In the genomic region with DNA sequence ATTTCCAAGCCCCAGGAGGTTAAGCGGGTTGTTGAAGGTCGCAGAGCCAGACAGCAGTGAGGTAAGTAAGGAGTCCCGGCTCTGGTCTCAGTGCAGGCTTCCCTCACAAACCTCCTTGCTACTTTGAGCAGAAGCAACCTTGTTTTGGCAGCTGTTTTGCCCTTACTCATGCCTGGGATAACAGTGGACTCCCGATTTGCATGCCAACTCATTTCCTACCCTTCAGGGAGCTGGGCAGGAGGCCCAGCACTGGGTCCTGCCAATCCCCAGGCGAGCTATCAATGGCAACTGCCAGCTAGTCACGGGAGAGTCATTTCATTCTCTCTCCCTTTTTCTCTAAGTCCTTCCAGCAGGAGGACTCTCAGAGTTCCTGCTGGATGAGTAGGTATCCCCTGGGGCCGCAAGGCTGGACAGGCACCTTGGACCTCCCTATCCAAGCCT, we compare ENCODE assay signal across 10 cellular contexts.
A peak's percentile ranks its signal among the peaks of the same experiment; 100 is the strongest.
DNase-seq lines count a peak whose midpoint lies in the region; TF ChIP-seq lines count a peak whose summit lies in the region.
"Had no signal": no experiment of that assay in that cellular context is flagged by ENCODE, and none has a peak within 500 bp of the region (broad histone marks: within the 10 kb centered on the region; RNA-seq: fewer than 3 reads in every experiment).

No MANE protein-coding gene starts in this region.

- no peak overlapping the region for H3K27ac Mint-ChIP-seq in CD4-positive, alpha-beta memory T cell
- H3K27ac Mint-ChIP-seq: activated T-helper 2 cell treated with anti-CD3 and anti-CD28 coated beads, Interferon-gamma antibody, Interleukin-2, Interleukin-4, amounts not matched to agents 10 μg/mL and 5 μg/mL and 100 μg/mL, durations not matched to agents 14 hours and 24 hours and 36 hours had no signal

- H3K9me3 ChIP-seq in SK-N-SH: no peaks in the 10 kb centered on the region
- H3K9me3 ChIP-seq in prostate gland: no peaks in the 10 kb centered on the region
- H3K9me3 ChIP-seq in CD4-positive, alpha-beta memory T cell (ENCODE audit: control insufficient read depth in 1 of 2, low read length in 2 of 2): no peaks in the 10 kb centered on the region

- CTCF ChIA-PET in SK-N-SH (lab: Yijun Ruan, JAX): interaction anchor here (1.1 to 6.5 kb wide), 3 partner anchors 30 to 147 kb away, joined by 3 to 44 read pairs (median 8); no protein-coding TSS in a partner anchor
- CTCF ChIA-PET in CD4-positive, alpha-beta memory T cell (lab: Charles Lee; ENCODE audit: partially characterized antibody): interaction anchor here (1.1 to 1.8 kb wide), 2 partner anchors 71 to 148 kb away, joined by 3 to 4 read pairs; no protein-coding TSS in a partner anchor

- H3K79me2 ChIP-seq in SK-N-SH (ENCODE audit: insufficient read depth): no peaks in the 10 kb centered on the region

- H3K4me2 ChIP-seq in SK-N-SH: peak overlapping the region; percentile 61; the same call in 1 of the 2 replicates

- no peaks in the 10 kb centered on the region for H4K20me1 ChIP-seq in SK-N-SH (ENCODE audit: insufficient read depth)

- no peaks in the 10 kb centered on the region for H3K9me3 Mint-ChIP-seq in CD4-positive, alpha-beta memory T cell
- H3K9me3 Mint-ChIP-seq: activated T-helper 2 cell treated with anti-CD3 and anti-CD28 coated beads, Interferon-gamma antibody, Interleukin-2, Interleukin-4, amounts not matched to agents 10 μg/mL and 5 μg/mL and 100 μg/mL, durations not matched to agents 14 hours and 24 hours and 36 hours; neural crest cell had no signal

- intact Hi-C loops in prostate gland (cut with DNase I): no loop called here
- intact Hi-C loops in CD4-positive, alpha-beta memory T cell (cut with micrococcal nuclease): no loop called here

- H3K27ac ChIP-seq in SK-N-SH (ENCODE audit: low read depth in 2 of 2, low read length in 1 of 2) (peak overlapping the region in 1 of 2 experiments; percentile 88; a peak in 2 of 4 replicates), prostate gland (no peak overlapping the region)
- no peak overlapping the region for H3K27ac ChIP-seq in CD4-positive, alpha-beta memory T cell (ENCODE audit: low read depth, low read length)

- H3K4me3 Mint-ChIP-seq in CD4-positive, alpha-beta memory T cell: no peak overlapping the region
- H3K4me3 Mint-ChIP-seq: neural crest cell had no signal

- peaks cover 19% of the 10 kb centered on the region for H3F3A ChIP-seq in SK-N-SH (replicated peaks; ENCODE audit: insufficient read depth)

- DNase-seq in GM04503 (ENCODE audit: low read depth) (peak; percentile 97), SK-N-SH (no peak), foreskin melanocyte (peak; percentile 86), prostate gland (ENCODE audit: low spot score) (peak; percentile 66), T-helper 9 cell (no peak), NCI-H1048 (lab: John Stamatoyannopoulos, UW) (no peak), NCI-H187 (lab: John Stamatoyannopoulos, UW) (no peak)
- DNase-seq in CD4-positive, alpha-beta memory T cell: no peak

- H3K4me3 ChIP-seq in SK-N-SH (ENCODE audit: low read depth in 2 of 2, low read length in 1 of 2) (no peak overlapping the region), prostate gland (no peak overlapping the region)
- H3K4me3 ChIP-seq in CD4-positive, alpha-beta memory T cell (ENCODE audit: low read length in 2 of 2): no peak overlapping the region

- TF ChIP-seq EP300 in SK-N-SH (IDR thresholded peaks at IDR 0.05; ENCODE audit: borderline replicate concordance in 1 of 2, low read depth in 1 of 2, low read length in 1 of 2): peak in 1 of 2 experiments; percentile 80; a peak in 2 of 4 replicates

- H3K9ac ChIP-seq in SK-N-SH: peak overlapping the region; percentile 57; the same call in 1 of the 2 replicates

- H3K4me1 Mint-ChIP-seq in CD4-positive, alpha-beta memory T cell: peaks cover 0 to 8% (median 3%) of the 10 kb centered on the region in 4 donors

- no peak for TF ChIP-seq RAD21 in SK-N-SH (IDR thresholded peaks at IDR 0.05; ENCODE audit: low read length)

- H3K9me2 ChIP-seq in SK-N-SH: no peaks in the 10 kb centered on the region

- H3K27me3 ChIP-seq in SK-N-SH (ENCODE audit: insufficient read depth) (no peaks in the 10 kb centered on the region), prostate gland (replicated peaks; ENCODE audit: insufficient read depth) (no peaks in the 10 kb centered on the region)
- no peaks in the 10 kb centered on the region for H3K27me3 ChIP-seq in CD4-positive, alpha-beta memory T cell (ENCODE audit: insufficient read depth, low read length)

- POLR2A ChIA-PET in SK-N-SH (lab: Yijun Ruan, JAX): no interaction called here
- POLR2A ChIA-PET in CD4-positive, alpha-beta memory T cell (lab: Charles Lee; ENCODE audit: partially characterized antibody): no interaction called here

- H2AFZ ChIP-seq in SK-N-SH (ENCODE audit: low read depth): no peak overlapping the region

- H3K36me3 ChIP-seq in SK-N-SH (replicated peaks in 1 of 2; ENCODE audit: control insufficient read depth in 1 of 2, insufficient read depth in 2 of 2, low read length in 1 of 2) (no peaks in the 10 kb centered on the region), prostate gland (no peaks in the 10 kb centered on the region)
- no peaks in the 10 kb centered on the region for H3K36me3 ChIP-seq in CD4-positive, alpha-beta memory T cell (ENCODE audit: insufficient read depth, low read length)

- WGBS in SK-N-SH (ENCODE audit: low lambda C conversion rate): 12% methylated on average over 7 of the region's 7 CpGs
- WGBS in prostate gland: 22% methylated on average over 7 of the region's 7 CpGs

- H3K4me1 ChIP-seq in SK-N-SH (ENCODE audit: control insufficient read depth in 1 of 2, insufficient read depth in 2 of 2, low read depth in 1 of 2, low read length in 1 of 2): peaks cover 17 to 30% of the 10 kb centered on the region in 2 experiments; a peak in 3 of 4 replicates
- H3K4me1 ChIP-seq in prostate gland (replicated peaks): peaks cover 11% of the 10 kb centered on the region
- H3K4me1 ChIP-seq in CD4-positive, alpha-beta memory T cell (ENCODE audit: insufficient read depth, low read length): peaks cover 4% of the 10 kb centered on the region

- no peaks in the 10 kb centered on the region for H3K36me3 Mint-ChIP-seq in CD4-positive, alpha-beta memory T cell

- TF ChIP-seq CTCF in SK-N-SH (IDR thresholded peaks at IDR 0.05): no peak; the same call in 1 of the 2 replicates
- no peak for TF ChIP-seq CTCF in prostate gland (IDR thresholded peaks at IDR 0.05)

- H3K27me3 Mint-ChIP-seq in CD4-positive, alpha-beta memory T cell: peaks cover 1 to 6% of the 10 kb centered on the region in 2 donors

- TF ChIP-seq POLR2A in prostate gland (IDR thresholded peaks at IDR 0.05): no peak

TF ChIP-seq in SK-N-SH, 30 proteins besides CTCF, POLR2A, EP300 and RAD21 (continues in another document):
- TF ChIP-seq CHD2 (IDR thresholded peaks at IDR 0.05; ENCODE audit: low read length, partially characterized antibody): no peak
- TF ChIP-seq FOSL2 (IDR thresholded peaks at IDR 0.05; ENCODE audit: borderline replicate concordance, low read depth): peak; percentile 76; the same call in 1 of the 2 replicates
- TF ChIP-seq ELF1 (IDR thresholded peaks at IDR 0.05): 0 out of 2 replicates have a peak, but pooled peaks have one; percentile 32
- 0 out of 2 replicates have a peak, but pooled peaks have one; percentile 62 for TF ChIP-seq ZBTB33 (IDR thresholded peaks at IDR 0.05; ENCODE audit: borderline replicate concordance, low read depth)
- TF ChIP-seq, protein P1, sequence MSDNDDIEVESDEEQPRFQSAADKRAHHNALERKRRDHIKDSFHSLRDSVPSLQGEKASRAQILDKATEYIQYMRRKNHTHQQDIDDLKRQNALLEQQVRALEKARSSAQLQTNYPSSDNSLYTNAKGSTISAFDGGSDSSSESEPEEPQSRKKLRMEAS (IDR thresholded peaks at IDR 0.05; ENCODE audit: low read depth): peak; percentile 79; the same call in 1 of the 2 replicates
- peak; percentile 77 for TF ChIP-seq JUND (IDR thresholded peaks at IDR 0.05)
- no peak for TF ChIP-seq RCOR1 (IDR thresholded peaks at IDR 0.05; ENCODE audit: low read length)
- TF ChIP-seq, protein P2, sequence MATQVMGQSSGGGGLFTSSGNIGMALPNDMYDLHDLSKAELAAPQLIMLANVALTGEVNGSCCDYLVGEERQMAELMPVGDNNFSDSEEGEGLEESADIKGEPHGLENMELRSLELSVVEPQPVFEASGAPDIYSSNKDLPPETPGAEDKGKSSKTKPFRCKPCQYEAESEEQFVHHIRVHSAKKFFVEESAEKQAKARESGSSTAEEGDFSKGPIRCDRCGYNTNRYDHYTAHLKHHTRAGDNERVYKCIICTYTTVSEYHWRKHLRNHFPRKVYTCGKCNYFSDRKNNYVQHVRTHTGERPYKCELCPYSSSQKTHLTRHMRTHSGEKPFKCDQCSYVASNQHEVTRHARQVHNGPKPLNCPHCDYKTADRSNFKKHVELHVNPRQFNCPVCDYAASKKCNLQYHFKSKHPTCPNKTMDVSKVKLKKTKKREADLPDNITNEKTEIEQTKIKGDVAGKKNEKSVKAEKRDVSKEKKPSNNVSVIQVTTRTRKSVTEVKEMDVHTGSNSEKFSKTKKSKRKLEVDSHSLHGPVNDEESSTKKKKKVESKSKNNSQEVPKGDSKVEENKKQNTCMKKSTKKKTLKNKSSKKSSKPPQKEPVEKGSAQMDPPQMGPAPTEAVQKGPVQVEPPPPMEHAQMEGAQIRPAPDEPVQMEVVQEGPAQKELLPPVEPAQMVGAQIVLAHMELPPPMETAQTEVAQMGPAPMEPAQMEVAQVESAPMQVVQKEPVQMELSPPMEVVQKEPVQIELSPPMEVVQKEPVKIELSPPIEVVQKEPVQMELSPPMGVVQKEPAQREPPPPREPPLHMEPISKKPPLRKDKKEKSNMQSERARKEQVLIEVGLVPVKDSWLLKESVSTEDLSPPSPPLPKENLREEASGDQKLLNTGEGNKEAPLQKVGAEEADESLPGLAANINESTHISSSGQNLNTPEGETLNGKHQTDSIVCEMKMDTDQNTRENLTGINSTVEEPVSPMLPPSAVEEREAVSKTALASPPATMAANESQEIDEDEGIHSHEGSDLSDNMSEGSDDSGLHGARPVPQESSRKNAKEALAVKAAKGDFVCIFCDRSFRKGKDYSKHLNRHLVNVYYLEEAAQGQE (IDR thresholded peaks at IDR 0.05; ENCODE audit: low read depth, low read length): 0 out of 2 replicates have a peak, but pooled peaks have one; percentile 27

Comparison
In these comparisons a context has a peak if more than half of its experiments do, and no peak if none do; other contexts are left out.
1. DNase-seq: peak in GM04503 (single experiment), foreskin melanocyte (single experiment) and prostate gland (single experiment); none in SK-N-SH (single experiment), CD4-positive, alpha-beta memory T cell (0 of 5), T-helper 9 cell (single experiment), NCI-H1048 (single experiment) and NCI-H187 (0 of 2).